ENCODE assay signal across 1 cellular context in genomic region chr14:68686212-68686478, GRCh38.
TF ChIP-seq lines count a peak whose summit lies in the region.

No MANE protein-coding gene starts in this region.

TF ChIP-seq in HepG2, 621 proteins besides CTCF, POLR2A, EP300 and RAD21 (continued from another document):
- TF ChIP-seq KDM2A (CRISPR knock-in tag; IDR thresholded peaks at IDR 0.05; ENCODE audit: borderline replicate concordance, low read depth), result no peak
- no peak for TF ChIP-seq TOPORS (CRISPR knock-in tag; IDR thresholded peaks at IDR 0.05)
- TF ChIP-seq ZMAT3 (CRISPR knock-in tag; conservative IDR thresholded peaks at IDR 0.05), result no peak
- no peak for TF ChIP-seq ZNF788 (CRISPR knock-in tag; IDR thresholded peaks at IDR 0.05; ENCODE audit: borderline replicate concordance)
